8 cellular contexts compared by ENCODE assay signal in the genomic region with DNA sequence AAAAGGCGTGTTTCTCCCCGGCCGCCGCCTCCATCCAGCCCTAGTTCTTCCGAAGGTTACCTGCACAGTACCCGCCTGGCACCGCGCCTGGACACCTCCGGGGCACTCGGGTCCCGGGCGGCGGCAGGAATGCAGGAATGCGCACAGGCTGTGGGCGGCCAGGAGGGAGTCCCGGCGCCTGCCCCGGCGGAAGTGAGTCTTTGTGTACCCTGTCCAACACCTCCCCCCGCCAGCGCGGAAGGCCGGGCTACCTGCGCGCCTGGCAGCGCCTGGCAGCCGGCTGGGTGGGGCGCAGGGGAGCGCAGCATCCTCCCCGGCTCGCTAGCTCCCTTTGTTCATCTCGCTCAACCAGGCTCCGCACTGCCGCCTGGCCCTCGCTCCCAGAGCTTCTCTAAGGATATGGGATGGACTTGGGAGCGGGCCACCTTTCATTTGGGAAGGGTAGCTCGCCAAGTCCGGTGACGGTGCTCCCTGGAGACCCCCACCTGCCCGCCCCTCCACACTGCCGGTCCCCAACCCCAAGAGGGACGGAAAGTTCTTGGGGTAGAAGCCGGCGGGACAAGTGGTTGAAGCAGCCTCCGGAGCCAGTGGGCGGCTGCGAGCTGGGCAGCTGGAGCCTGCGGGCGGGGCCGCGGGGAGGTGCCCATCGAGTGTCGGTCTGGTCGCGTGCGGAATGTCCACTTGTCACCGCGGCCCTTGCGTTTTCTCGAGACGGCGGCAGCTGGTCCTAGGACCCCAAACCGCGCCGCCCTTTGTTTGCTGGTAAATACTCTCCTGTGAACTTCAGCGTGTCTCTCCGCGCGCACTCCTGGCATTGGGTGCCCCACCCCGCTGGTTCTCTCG. TPM values are rescaled to one million over a fixed set of nuclear protein-coding genes. Genes with fewer than 3 reads are reported as not detected.
DNase-seq lines count a peak whose midpoint lies in the region; ATAC-seq and TF ChIP-seq lines count a peak whose summit lies in the region.

No MANE protein-coding gene starts in this region.

- CTCF ChIA-PET in WTC11 (lab: Charles Lee), result interaction anchor here (0.5 to 1.1 kb wide), 5 partner anchors 43 to 1509 kb away, joined by 3 read pairs; no protein-coding TSS in a partner anchor
- CTCF ChIA-PET in activated CD8-positive, alpha-beta T cell treated with anti-CD3 and anti-CD28 coated beads, Interleukin-2, amount 10 ng/mL, durations not matched to agents 7 days and 5 days (lab: Charles Lee), result no interaction called here

- TF ChIP-seq CTCF in WTC11 (IDR thresholded peaks at IDR 0.05) (no peak), spleen (IDR thresholded peaks at IDR 0.05 in 8 of 11, conservative IDR thresholded peaks at IDR 0.05 in 3 of 11) (no peak)

- peaks cover 0 to 19% (median 10%) of the 10 kb centered on the region in 6 donors for H3K4me1 ChIP-seq in spleen

- H3K27ac ChIP-seq in spleen, result no peak overlapping the region

- H3K36me3 ChIP-seq in spleen, result no peaks in the 10 kb centered on the region

- peaks cover 59% of the 10 kb centered on the region for H3K4me1 Mint-ChIP-seq in WTC11
- peaks cover 12% of the 10 kb centered on the region for H3K4me1 Mint-ChIP-seq in activated CD8-positive, alpha-beta T cell treated with anti-CD3 and anti-CD28 coated beads, Interleukin-2, amount 10 ng/mL, durations not matched to agents 7 days and 5 days (ENCODE audit: low read depth)

- peak overlapping the region; percentile 77 for H3K4me3 ChIP-seq in iPS-18c (ENCODE audit: insufficient read depth, low read depth, low read length)
- H3K4me3 ChIP-seq in spleen, result peak overlapping the region in 7 of 8 donors; percentile 4 to 52 (median 23)

- POLR2A ChIA-PET in WTC11 (lab: Charles Lee), result interaction anchor here (0.6 to 1.0 kb wide), 2 partner anchors 8 to 913 kb away, joined by 3 read pairs; no protein-coding TSS in a partner anchor
- POLR2A ChIA-PET in activated CD8-positive, alpha-beta T cell treated with anti-CD3 and anti-CD28 coated beads, Interleukin-2, amount 10 ng/mL, durations not matched to agents 7 days and 5 days (lab: Charles Lee), result no interaction called here

- H3K27ac Mint-ChIP-seq in WTC11, result no peak overlapping the region; the same call in 1 of the 2 replicates
- H3K27ac Mint-ChIP-seq in activated CD8-positive, alpha-beta T cell treated with anti-CD3 and anti-CD28 coated beads, Interleukin-2, amount 10 ng/mL, durations not matched to agents 7 days and 5 days, result no peak overlapping the region

- no peaks in the 10 kb centered on the region for H3K9me3 ChIP-seq in iPS-18c (ENCODE audit: control insufficient read depth, insufficient read depth, low read length)
- no peaks in the 10 kb centered on the region for H3K9me3 ChIP-seq in spleen

- H3K27me3 Mint-ChIP-seq in WTC11 (ENCODE audit: low read depth), result peaks cover 33% of the 10 kb centered on the region
- H3K27me3 Mint-ChIP-seq in activated CD8-positive, alpha-beta T cell treated with anti-CD3 and anti-CD28 coated beads, Interleukin-2, amount 10 ng/mL, durations not matched to agents 7 days and 5 days (ENCODE audit: low read depth), result peaks cover 33% of the 10 kb centered on the region

- TF ChIP-seq POLR2A in spleen (IDR thresholded peaks at IDR 0.05), result no peak

- no peaks in the 10 kb centered on the region for H3K9me3 Mint-ChIP-seq in WTC11
- no peaks in the 10 kb centered on the region for H3K9me3 Mint-ChIP-seq in activated CD8-positive, alpha-beta T cell treated with anti-CD3 and anti-CD28 coated beads, Interleukin-2, amount 10 ng/mL, durations not matched to agents 7 days and 5 days (ENCODE audit: insufficient read depth)

- ATAC-seq in WTC11 (peak; percentile 74), GM19023 (IDR thresholded peaks at IDR 0.05; ENCODE audit: unreplicated experiment) (no peak), HG03139 (IDR thresholded peaks at IDR 0.05; ENCODE audit: unreplicated experiment) (no peak)
- ATAC-seq in activated CD8-positive, alpha-beta T cell treated with anti-CD3 and anti-CD28 coated beads, Interleukin-2, amount 10 ng/mL, durations not matched to agents 7 days and 5 days, result no peak

- no peaks in the 10 kb centered on the region for H3K36me3 Mint-ChIP-seq in WTC11
- no peaks in the 10 kb centered on the region for H3K36me3 Mint-ChIP-seq in activated CD8-positive, alpha-beta T cell treated with anti-CD3 and anti-CD28 coated beads, Interleukin-2, amount 10 ng/mL, durations not matched to agents 7 days and 5 days (ENCODE audit: low read depth)

- peak overlapping the region; percentile 82 for H3K4me3 Mint-ChIP-seq in WTC11
- no peak overlapping the region for H3K4me3 Mint-ChIP-seq in activated CD8-positive, alpha-beta T cell treated with anti-CD3 and anti-CD28 coated beads, Interleukin-2, amount 10 ng/mL, durations not matched to agents 7 days and 5 days

- peaks cover 0 to 61% (median 36%) of the 10 kb centered on the region in 7 donors for H3K27me3 ChIP-seq in spleen (replicated peaks in 1 of 7)

- DNase-seq in HK-2 (ENCODE audit: unreplicated experiment) (peak; percentile 29), WTC11 (ENCODE audit: low spot score) (peak; percentile 81), spleen (no peak), UCSD-AML1 (lab: John Stamatoyannopoulos, UW; ENCODE audit: unreplicated experiment) (no peak)
- DNase-seq in activated CD8-positive, alpha-beta T cell treated with anti-CD3 and anti-CD28 coated beads, Interleukin-2, amount 10 ng/mL, durations not matched to agents 7 days and 5 days, result no peak

- WGBS in spleen, 5 donors, result 2 to 7% (median 4%) methylated on average over 30 to 71 of the region's 71 CpGs

- intact Hi-C loops in spleen (cut with DNase I; ENCODE audit: low total_unique reads), result no loop called here

TF ChIP-seq in WTC11, 78 proteins besides CTCF, POLR2A, EP300 and RAD21 (continues in another document):
- TF ChIP-seq RELA (CRISPR knock-in tag; IDR thresholded peaks at IDR 0.05; ENCODE audit: borderline replicate concordance), result no peak
- no peak for TF ChIP-seq ZNF317 (CRISPR knock-in tag; IDR thresholded peaks at IDR 0.05; ENCODE audit: borderline replicate concordance, low read depth)
- TF ChIP-seq, protein P1, sequence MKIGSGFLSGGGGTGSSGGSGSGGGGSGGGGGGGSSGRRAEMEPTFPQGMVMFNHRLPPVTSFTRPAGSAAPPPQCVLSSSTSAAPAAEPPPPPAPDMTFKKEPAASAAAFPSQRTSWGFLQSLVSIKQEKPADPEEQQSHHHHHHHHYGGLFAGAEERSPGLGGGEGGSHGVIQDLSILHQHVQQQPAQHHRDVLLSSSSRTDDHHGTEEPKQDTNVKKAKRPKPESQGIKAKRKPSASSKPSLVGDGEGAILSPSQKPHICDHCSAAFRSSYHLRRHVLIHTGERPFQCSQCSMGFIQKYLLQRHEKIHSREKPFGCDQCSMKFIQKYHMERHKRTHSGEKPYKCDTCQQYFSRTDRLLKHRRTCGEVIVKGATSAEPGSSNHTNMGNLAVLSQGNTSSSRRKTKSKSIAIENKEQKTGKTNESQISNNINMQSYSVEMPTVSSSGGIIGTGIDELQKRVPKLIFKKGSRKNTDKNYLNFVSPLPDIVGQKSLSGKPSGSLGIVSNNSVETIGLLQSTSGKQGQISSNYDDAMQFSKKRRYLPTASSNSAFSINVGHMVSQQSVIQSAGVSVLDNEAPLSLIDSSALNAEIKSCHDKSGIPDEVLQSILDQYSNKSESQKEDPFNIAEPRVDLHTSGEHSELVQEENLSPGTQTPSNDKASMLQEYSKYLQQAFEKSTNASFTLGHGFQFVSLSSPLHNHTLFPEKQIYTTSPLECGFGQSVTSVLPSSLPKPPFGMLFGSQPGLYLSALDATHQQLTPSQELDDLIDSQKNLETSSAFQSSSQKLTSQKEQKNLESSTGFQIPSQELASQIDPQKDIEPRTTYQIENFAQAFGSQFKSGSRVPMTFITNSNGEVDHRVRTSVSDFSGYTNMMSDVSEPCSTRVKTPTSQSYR (CRISPR knock-in tag; IDR thresholded peaks at IDR 0.05), result peak; percentile 52; the same call in 1 of the 2 replicates
- TF ChIP-seq TEAD1 (CRISPR knock-in tag; IDR thresholded peaks at IDR 0.05), result peak; percentile 40; the same call in 1 of the 2 replicates
- TF ChIP-seq ZNF396 (CRISPR knock-in tag; IDR thresholded peaks at IDR 0.05; ENCODE audit: borderline replicate concordance), result no peak
- TF ChIP-seq, protein P2, sequence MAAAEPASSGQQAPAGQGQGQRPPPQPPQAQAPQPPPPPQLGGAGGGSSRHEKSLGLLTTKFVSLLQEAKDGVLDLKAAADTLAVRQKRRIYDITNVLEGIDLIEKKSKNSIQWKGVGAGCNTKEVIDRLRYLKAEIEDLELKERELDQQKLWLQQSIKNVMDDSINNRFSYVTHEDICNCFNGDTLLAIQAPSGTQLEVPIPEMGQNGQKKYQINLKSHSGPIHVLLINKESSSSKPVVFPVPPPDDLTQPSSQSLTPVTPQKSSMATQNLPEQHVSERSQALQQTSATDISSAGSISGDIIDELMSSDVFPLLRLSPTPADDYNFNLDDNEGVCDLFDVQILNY (CRISPR knock-in tag; IDR thresholded peaks at IDR 0.05), result peak; percentile 56; the same call in 1 of the 2 replicates
- TF ChIP-seq SOX15 (CRISPR knock-in tag; IDR thresholded peaks at IDR 0.05), result no peak
- no peak for TF ChIP-seq ZNF219 (CRISPR knock-in tag; IDR thresholded peaks at IDR 0.05; ENCODE audit: borderline replicate concordance)
- no peak for TF ChIP-seq GTF2I (CRISPR knock-in tag; conservative IDR thresholded peaks at IDR 0.05)
- TF ChIP-seq TEAD4 (CRISPR knock-in tag; IDR thresholded peaks at IDR 0.05), result peak; percentile 76; the same call in 1 of the 2 replicates
- no peak for TF ChIP-seq NFE2L1 (CRISPR knock-in tag; IDR thresholded peaks at IDR 0.05)
- no peak for TF ChIP-seq FOXP1 (CRISPR knock-in tag; IDR thresholded peaks at IDR 0.05; ENCODE audit: borderline replicate concordance)
- no peak for TF ChIP-seq ZBTB43 (CRISPR knock-in tag; IDR thresholded peaks at IDR 0.05)

RNA-seq across cellular contexts. Expression of gene ST6GAL2, which starts 1.2 kb away (rescaled TPM):
- 7.5 to 11.0 TPM (median 8.6 TPM) in 3 replicates for total RNA-seq in WTC11 (2021)
- total RNA-seq in spleen, result under 1 TPM in 2 of 7 donors, not detected in 5; 0.06 to 0.13 TPM
- under 1 TPM; under 0.01 to 0.03 (median 0.02) TPM for polyA plus RNA-seq in spleen
- not detected for total RNA-seq in activated CD8-positive, alpha-beta T cell treated with anti-CD3 and anti-CD28 coated beads, Interleukin-2, amount 10 ng/mL, durations not matched to agents 7 days and 5 days

Comparison
In these comparisons a context has a peak if more than half of its experiments do, and no peak if none do; other contexts are left out.
1. DNase-seq: peak in HK-2 (single experiment) and WTC11 (single experiment); none in spleen (single experiment), UCSD-AML1 (single experiment) and activated CD8-positive, alpha-beta T cell treated with anti-CD3 and anti-CD28 coated beads, Interleukin-2, amount 10 ng/mL, durations not matched to agents 7 days and 5 days (single experiment).